1 cellular context compared by ENCODE assay signal in the genomic region with DNA sequence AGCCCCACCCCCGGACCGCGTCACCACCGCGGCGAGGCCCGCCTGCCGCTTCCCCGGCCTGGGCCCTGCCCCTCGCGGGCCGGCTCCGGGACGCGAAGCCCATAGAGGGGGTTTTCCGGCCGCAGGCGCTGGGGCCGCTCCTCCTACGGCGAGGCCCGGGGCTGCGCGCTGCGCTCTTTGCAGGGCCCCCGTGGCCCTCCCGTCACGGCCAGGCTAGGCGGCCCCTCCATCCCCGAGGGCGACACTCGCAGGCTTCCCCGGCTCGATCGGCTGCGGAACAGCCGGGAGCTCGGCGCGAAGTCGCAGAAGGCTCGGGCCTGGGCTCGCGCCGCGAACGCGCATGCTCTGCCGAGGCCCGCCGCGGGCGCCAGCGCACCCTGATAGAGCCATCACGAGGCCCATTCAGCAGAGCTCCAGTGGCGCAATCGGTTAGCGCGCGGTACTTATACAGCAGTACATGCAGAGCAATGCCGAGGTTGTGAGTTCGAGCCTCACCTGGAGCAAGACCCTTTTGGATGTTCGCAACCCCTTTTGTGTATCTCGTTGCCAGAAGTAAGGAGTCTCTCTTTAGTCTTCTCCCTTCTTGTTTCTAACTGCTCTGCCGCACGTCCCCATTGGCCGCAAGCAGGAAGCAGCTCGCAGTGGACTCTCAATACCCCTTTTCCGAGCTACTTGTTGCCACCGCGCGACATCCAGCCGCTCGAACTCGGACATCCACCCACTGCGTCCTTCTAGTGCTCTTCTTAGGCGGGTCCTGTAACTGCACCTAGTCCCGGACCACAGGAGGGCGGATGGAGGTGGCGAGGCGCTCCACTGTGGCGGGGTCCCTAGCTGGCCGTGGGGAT.
TF ChIP-seq lines count a peak whose summit lies in the region.

No MANE protein-coding gene starts in this region.

TF ChIP-seq in HepG2, 621 proteins besides CTCF, POLR2A, EP300 and RAD21 (continued from another document and continues in another):
- peak; percentile 93; the same call in 1 of the 2 replicates for TF ChIP-seq ZNF264 (CRISPR knock-in tag; IDR thresholded peaks at IDR 0.05)
- TF ChIP-seq CHCHD3 (CRISPR knock-in tag; IDR thresholded peaks at IDR 0.05): peak; percentile 90; the same call in 1 of the 2 replicates
- peak; percentile 96 for TF ChIP-seq CAMTA2 (CRISPR knock-in tag; IDR thresholded peaks at IDR 0.05; ENCODE audit: borderline replicate concordance)
- TF ChIP-seq RFX3 (CRISPR knock-in tag; IDR thresholded peaks at IDR 0.05): no peak; the same call in 1 of the 2 replicates
- peak; percentile 95; the same call in 1 of the 2 replicates for TF ChIP-seq ZNF782 (CRISPR knock-in tag; IDR thresholded peaks at IDR 0.05; ENCODE audit: borderline replicate concordance)
- TF ChIP-seq TARDBP (CRISPR knock-in tag; IDR thresholded peaks at IDR 0.05): peak; percentile 94
- peak; percentile 70; the same call in 1 of the 2 replicates for TF ChIP-seq ZNF263 (CRISPR knock-in tag; IDR thresholded peaks at IDR 0.05)
- TF ChIP-seq ZNF383 (CRISPR knock-in tag; IDR thresholded peaks at IDR 0.05; ENCODE audit: borderline replicate concordance): peak; percentile 82; the same call in 1 of the 2 replicates
- TF ChIP-seq, protein P1, sequence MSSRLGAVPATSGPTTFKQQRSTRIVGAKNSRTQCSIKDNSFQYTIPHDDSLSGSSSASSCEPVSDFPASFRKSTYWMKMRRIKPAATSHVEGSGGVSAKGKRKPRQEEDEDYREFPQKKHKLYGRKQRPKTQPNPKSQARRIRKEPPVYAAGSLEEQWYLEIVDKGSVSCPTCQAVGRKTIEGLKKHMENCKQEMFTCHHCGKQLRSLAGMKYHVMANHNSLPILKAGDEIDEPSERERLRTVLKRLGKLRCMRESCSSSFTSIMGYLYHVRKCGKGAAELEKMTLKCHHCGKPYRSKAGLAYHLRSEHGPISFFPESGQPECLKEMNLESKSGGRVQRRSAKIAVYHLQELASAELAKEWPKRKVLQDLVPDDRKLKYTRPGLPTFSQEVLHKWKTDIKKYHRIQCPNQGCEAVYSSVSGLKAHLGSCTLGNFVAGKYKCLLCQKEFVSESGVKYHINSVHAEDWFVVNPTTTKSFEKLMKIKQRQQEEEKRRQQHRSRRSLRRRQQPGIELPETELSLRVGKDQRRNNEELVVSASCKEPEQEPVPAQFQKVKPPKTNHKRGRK (CRISPR knock-in tag; IDR thresholded peaks at IDR 0.05): no peak
- 0 out of 2 replicates have a peak, but pooled peaks have one; percentile 10 for TF ChIP-seq KDM6A (CRISPR knock-in tag; IDR thresholded peaks at IDR 0.05; ENCODE audit: low read depth)
- peak; percentile 98 for TF ChIP-seq NKX3-1 (CRISPR knock-in tag; IDR thresholded peaks at IDR 0.05)
- no peak for TF ChIP-seq SCMH1 (CRISPR knock-in tag; IDR thresholded peaks at IDR 0.05; ENCODE audit: borderline replicate concordance)
- peak; percentile 76; the same call in 1 of the 2 replicates for TF ChIP-seq MEIS1 (CRISPR knock-in tag; IDR thresholded peaks at IDR 0.05; ENCODE audit: borderline replicate concordance)
- peak; percentile 95 for TF ChIP-seq TBX2 (CRISPR knock-in tag; IDR thresholded peaks at IDR 0.05; ENCODE audit: borderline replicate concordance)
- peak; percentile 77; the same call in 1 of the 2 replicates for TF ChIP-seq ESRRA (CRISPR knock-in tag; IDR thresholded peaks at IDR 0.05; ENCODE audit: low read depth)
- TF ChIP-seq BRD4 (CRISPR knock-in tag; IDR thresholded peaks at IDR 0.05): peak; percentile 83
- peak; percentile 50; the same call in 1 of the 2 replicates for TF ChIP-seq FOSL1 (CRISPR knock-in tag; IDR thresholded peaks at IDR 0.05; ENCODE audit: borderline replicate concordance)
- no peak for TF ChIP-seq HDAC6 (IDR thresholded peaks at IDR 0.05; ENCODE audit: low read depth, low read length)
- TF ChIP-seq, protein P2, sequence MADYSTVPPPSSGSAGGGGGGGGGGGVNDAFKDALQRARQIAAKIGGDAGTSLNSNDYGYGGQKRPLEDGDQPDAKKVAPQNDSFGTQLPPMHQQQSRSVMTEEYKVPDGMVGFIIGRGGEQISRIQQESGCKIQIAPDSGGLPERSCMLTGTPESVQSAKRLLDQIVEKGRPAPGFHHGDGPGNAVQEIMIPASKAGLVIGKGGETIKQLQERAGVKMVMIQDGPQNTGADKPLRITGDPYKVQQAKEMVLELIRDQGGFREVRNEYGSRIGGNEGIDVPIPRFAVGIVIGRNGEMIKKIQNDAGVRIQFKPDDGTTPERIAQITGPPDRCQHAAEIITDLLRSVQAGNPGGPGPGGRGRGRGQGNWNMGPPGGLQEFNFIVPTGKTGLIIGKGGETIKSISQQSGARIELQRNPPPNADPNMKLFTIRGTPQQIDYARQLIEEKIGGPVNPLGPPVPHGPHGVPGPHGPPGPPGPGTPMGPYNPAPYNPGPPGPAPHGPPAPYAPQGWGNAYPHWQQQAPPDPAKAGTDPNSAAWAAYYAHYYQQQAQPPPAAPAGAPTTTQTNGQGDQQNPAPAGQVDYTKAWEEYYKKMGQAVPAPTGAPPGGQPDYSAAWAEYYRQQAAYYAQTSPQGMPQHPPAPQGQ (CRISPR knock-in tag; IDR thresholded peaks at IDR 0.05; ENCODE audit: borderline replicate concordance): no peak
- TF ChIP-seq HCFC1 (IDR thresholded peaks at IDR 0.05; ENCODE audit: low read depth, low read length): peak; percentile 26; the same call in 1 of the 2 replicates
- TF ChIP-seq POLR2G (IDR thresholded peaks at IDR 0.05; ENCODE audit: low read depth, low read length): peak; percentile 98
- TF ChIP-seq, protein P3, sequence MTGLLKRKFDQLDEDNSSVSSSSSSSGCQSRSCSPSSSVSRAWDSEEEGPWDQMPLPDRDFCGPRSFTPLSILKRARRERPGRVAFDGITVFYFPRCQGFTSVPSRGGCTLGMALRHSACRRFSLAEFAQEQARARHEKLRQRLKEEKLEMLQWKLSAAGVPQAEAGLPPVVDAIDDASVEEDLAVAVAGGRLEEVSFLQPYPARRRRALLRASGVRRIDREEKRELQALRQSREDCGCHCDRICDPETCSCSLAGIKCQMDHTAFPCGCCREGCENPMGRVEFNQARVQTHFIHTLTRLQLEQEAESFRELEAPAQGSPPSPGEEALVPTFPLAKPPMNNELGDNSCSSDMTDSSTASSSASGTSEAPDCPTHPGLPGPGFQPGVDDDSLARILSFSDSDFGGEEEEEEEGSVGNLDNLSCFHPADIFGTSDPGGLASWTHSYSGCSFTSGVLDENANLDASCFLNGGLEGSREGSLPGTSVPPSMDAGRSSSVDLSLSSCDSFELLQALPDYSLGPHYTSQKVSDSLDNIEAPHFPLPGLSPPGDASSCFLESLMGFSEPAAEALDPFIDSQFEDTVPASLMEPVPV (CRISPR knock-in tag; IDR thresholded peaks at IDR 0.05): peak; percentile 98
- TF ChIP-seq ZNF329 (CRISPR knock-in tag; IDR thresholded peaks at IDR 0.05; ENCODE audit: low read depth): peak; percentile 92
- TF ChIP-seq JUNB (CRISPR knock-in tag; IDR thresholded peaks at IDR 0.05; ENCODE audit: borderline replicate concordance): no peak; the same call in 1 of the 2 replicates
- TF ChIP-seq CREB1 (IDR thresholded peaks at IDR 0.05): no peak; the same call in none of the 2 replicates
- peak; percentile 38; the same call in 1 of the 2 replicates for TF ChIP-seq CREB1 (CRISPR knock-in tag; IDR thresholded peaks at IDR 0.05)
- TF ChIP-seq, protein P4, sequence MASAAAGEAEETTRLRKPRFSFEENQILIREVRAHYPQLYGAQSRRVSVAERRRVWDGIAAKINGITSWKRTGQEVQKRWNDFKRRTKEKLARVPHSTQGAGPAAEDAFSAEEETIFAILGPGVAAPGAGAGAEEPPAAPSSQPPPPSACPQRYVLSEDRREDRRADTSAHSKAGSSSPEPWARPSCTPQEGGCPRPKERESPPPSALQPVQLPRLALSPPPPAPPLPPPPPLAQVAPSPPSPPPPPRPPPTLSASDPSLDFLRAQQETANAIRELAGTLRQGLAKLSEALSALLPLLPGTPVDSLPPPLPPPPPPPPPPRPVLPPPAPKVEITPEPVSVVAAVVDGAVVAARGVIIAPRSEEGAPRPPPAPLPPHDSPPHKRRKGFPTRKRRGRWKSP (CRISPR knock-in tag; IDR thresholded peaks at IDR 0.05): peak; percentile 99
- TF ChIP-seq, protein P5, sequence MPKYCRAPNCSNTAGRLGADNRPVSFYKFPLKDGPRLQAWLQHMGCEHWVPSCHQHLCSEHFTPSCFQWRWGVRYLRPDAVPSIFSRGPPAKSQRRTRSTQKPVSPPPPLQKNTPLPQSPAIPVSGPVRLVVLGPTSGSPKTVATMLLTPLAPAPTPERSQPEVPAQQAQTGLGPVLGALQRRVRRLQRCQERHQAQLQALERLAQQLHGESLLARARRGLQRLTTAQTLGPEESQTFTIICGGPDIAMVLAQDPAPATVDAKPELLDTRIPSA (CRISPR knock-in tag; IDR thresholded peaks at IDR 0.05; ENCODE audit: borderline replicate concordance): peak; percentile 91; the same call in 1 of the 2 replicates
- TF ChIP-seq, protein P6, sequence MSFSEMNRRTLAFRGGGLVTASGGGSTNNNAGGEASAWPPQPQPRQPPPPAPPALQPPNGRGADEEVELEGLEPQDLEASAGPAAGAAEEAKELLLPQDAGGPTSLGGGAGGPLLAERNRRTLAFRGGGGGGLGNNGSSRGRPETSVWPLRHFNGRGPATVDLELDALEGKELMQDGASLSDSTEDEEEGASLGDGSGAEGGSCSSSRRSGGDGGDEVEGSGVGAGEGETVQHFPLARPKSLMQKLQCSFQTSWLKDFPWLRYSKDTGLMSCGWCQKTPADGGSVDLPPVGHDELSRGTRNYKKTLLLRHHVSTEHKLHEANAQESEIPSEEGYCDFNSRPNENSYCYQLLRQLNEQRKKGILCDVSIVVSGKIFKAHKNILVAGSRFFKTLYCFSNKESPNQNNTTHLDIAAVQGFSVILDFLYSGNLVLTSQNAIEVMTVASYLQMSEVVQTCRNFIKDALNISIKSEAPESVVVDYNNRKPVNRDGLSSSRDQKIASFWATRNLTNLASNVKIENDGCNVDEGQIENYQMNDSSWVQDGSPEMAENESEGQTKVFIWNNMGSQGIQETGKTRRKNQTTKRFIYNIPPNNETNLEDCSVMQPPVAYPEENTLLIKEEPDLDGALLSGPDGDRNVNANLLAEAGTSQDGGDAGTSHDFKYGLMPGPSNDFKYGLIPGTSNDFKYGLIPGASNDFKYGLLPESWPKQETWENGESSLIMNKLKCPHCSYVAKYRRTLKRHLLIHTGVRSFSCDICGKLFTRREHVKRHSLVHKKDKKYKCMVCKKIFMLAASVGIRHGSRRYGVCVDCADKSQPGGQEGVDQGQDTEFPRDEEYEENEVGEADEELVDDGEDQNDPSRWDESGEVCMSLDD (CRISPR knock-in tag; IDR thresholded peaks at IDR 0.05; ENCODE audit: borderline replicate concordance): no peak; the same call in none of the 2 replicates
- no peak; the same call in 1 of the 2 replicates for TF ChIP-seq PAX8 (CRISPR knock-in tag; IDR thresholded peaks at IDR 0.05; ENCODE audit: borderline replicate concordance)
- TF ChIP-seq SALL2 (CRISPR knock-in tag; IDR thresholded peaks at IDR 0.05): peak; percentile 99
- peak; percentile 97; the same call in 1 of the 2 replicates for TF ChIP-seq PAWR (CRISPR knock-in tag; IDR thresholded peaks at IDR 0.05; ENCODE audit: borderline replicate concordance)
- peak; percentile 97 for TF ChIP-seq ZFY (CRISPR knock-in tag; IDR thresholded peaks at IDR 0.05)
- TF ChIP-seq, protein P7, sequence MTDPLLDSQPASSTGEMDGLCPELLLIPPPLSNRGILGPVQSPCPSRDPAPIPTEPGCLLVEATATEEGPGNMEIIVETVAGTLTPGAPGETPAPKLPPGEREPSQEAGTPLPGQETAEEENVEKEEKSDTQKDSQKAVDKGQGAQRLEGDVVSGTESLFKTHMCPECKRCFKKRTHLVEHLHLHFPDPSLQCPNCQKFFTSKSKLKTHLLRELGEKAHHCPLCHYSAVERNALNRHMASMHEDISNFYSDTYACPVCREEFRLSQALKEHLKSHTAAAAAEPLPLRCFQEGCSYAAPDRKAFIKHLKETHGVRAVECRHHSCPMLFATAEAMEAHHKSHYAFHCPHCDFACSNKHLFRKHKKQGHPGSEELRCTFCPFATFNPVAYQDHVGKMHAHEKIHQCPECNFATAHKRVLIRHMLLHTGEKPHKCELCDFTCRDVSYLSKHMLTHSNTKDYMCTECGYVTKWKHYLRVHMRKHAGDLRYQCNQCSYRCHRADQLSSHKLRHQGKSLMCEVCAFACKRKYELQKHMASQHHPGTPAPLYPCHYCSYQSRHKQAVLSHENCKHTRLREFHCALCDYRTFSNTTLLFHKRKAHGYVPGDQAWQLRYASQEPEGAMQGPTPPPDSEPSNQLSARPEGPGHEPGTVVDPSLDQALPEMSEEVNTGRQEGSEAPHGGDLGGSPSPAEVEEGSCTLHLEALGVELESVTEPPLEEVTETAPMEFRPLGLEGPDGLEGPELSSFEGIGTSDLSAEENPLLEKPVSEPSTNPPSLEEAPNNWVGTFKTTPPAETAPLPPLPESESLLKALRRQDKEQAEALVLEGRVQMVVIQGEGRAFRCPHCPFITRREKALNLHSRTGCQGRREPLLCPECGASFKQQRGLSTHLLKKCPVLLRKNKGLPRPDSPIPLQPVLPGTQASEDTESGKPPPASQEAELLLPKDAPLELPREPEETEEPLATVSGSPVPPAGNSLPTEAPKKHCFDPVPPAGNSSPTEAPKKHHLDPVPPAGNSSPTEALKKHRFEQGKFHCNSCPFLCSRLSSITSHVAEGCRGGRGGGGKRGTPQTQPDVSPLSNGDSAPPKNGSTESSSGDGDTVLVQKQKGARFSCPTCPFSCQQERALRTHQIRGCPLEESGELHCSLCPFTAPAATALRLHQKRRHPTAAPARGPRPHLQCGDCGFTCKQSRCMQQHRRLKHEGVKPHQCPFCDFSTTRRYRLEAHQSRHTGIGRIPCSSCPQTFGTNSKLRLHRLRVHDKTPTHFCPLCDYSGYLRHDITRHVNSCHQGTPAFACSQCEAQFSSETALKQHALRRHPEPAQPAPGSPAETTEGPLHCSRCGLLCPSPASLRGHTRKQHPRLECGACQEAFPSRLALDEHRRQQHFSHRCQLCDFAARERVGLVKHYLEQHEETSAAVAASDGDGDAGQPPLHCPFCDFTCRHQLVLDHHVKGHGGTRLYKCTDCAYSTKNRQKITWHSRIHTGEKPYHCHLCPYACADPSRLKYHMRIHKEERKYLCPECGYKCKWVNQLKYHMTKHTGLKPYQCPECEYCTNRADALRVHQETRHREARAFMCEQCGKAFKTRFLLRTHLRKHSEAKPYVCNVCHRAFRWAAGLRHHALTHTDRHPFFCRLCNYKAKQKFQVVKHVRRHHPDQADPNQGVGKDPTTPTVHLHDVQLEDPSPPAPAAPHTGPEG (CRISPR knock-in tag; IDR thresholded peaks at IDR 0.05): peak; percentile 96
- no peak for TF ChIP-seq NFE2L2 (IDR thresholded peaks at IDR 0.05; ENCODE audit: low read length)
- peak; percentile 91 for TF ChIP-seq ETV6 (CRISPR knock-in tag; conservative IDR thresholded peaks at IDR 0.05)
- TF ChIP-seq TOPORS (CRISPR knock-in tag; IDR thresholded peaks at IDR 0.05): peak; percentile 97
- no peak for TF ChIP-seq ZNF382 (CRISPR knock-in tag; IDR thresholded peaks at IDR 0.05; ENCODE audit: borderline replicate concordance)
- peak; percentile 70; the same call in 1 of the 2 replicates for TF ChIP-seq ZFP1 (CRISPR knock-in tag; IDR thresholded peaks at IDR 0.05)
- TF ChIP-seq ZNF234 (CRISPR knock-in tag; conservative IDR thresholded peaks at IDR 0.05): 0 out of 2 replicates have a peak, but pooled peaks have one; percentile 77
